Comparison of ENCODE assay signal across 9 cellular contexts in the genomic region with DNA sequence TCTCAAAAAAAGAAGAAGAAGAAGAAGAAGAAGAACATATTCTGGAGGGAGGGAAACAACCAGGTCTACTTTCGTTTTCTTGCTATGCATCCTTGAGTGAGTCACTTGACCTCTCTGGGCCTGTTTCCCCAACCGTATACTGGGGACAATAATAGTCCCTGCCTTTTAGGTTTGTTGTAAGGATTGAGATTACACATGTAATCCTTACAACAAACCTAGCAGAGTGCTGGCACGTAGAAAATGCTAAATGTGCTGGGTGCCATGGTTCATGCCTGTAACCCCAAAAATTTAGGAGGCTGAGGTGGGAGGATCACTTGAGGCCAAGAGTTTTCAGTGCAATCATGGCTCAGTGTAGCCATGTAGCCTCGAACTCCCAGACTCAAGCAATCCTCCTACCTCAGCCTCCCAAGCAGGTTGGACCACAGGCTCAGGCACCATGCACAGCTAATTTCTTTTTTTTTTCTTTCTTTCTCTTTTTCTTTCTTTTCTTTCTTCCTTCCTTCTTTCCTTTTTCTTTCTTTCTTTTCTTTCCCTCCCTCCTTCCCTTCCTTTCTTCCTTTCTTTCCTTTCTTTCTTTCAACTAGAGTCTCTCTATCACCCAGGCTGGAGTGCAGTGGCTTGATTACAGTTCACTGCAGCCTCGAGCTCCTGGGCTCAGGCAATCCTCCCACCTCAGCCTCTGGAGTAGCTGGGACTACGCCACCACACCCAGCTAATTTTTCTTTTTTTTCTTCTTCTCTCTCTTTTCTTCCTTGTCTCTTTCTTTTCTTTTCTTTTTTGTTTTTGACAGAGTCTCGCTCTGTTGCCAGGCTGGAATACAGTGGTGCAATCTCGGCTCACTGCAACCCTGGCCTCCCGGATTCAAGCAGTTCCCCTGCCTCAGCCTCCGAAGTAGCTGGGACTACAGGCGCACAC. TPM values are rescaled to one million over a fixed set of nuclear protein-coding genes. Genes with fewer than 3 reads are reported as not detected.
DNase-seq lines count a peak whose midpoint lies in the region; ATAC-seq and TF ChIP-seq lines count a peak whose summit lies in the region.
"Had no signal": no experiment of that assay in that cellular context is flagged by ENCODE, and none has a peak within 500 bp of the region (broad histone marks: within the 10 kb centered on the region; RNA-seq: fewer than 3 reads in every experiment).

No MANE protein-coding gene starts in this region.

- no peaks in the 10 kb centered on the region for H3K79me1 ChIP-seq in mesendoderm (ENCODE audit: low read length)

- H3K79me2 ChIP-seq in HCT116 (ENCODE audit: insufficient read depth, low read length) = peaks cover 29% of the 10 kb centered on the region
- H3K79me2 ChIP-seq in mesendoderm (ENCODE audit: control insufficient read depth, insufficient read depth, low read length) = peaks cover 18% of the 10 kb centered on the region

- H2AK5ac ChIP-seq in mesendoderm (ENCODE audit: low read length) = no peak overlapping the region

- no peak for TF ChIP-seq RAD21 in HCT116 (IDR thresholded peaks at IDR 0.05; ENCODE audit: low read depth)

- H3K9me2 ChIP-seq in HCT116 (ENCODE audit: insufficient read depth) = no peaks in the 10 kb centered on the region

- H3K36me3 ChIP-seq in CD4-positive, CD25-positive, alpha-beta regulatory T cell (ENCODE audit: control insufficient read depth, insufficient read depth, low read length) = no peaks in the 10 kb centered on the region
- H3K36me3 ChIP-seq in HCT116 (ENCODE audit: control insufficient read depth in 1 of 2, insufficient read depth in 2 of 2, low read length in 2 of 2) (peaks cover 0 to 12% of the 10 kb centered on the region in 2 experiments; a peak in 2 of 4 replicates), mesendoderm (ENCODE audit: control insufficient read depth, insufficient read depth, low read length) (no peaks in the 10 kb centered on the region)

- H3K4me2 ChIP-seq in HCT116 (ENCODE audit: low read length) (peak overlapping the region; percentile 100; the same call in 1 of the 2 replicates), mesendoderm (ENCODE audit: low read length) (no peak overlapping the region)

- no peak overlapping the region for H3K18ac ChIP-seq in mesendoderm (ENCODE audit: low read length)

- BruUV-seq in HCT116 (replicated peaks; lab: Mats Ljungman, UMichigan) = no TSS peak

- ATAC-seq in CD4-positive, CD25-positive, alpha-beta regulatory T cell (ENCODE audit: low read depth in 2 of 2) = peak in 1 of 2 donors; percentile 3
- ATAC-seq in HCT116 (no peak), left lobe of liver (no peak), HG02884 (IDR thresholded peaks at IDR 0.05; ENCODE audit: unreplicated experiment) (no peak), GM18861 (IDR thresholded peaks at IDR 0.05; ENCODE audit: unreplicated experiment) (no peak)

- TF ChIP-seq CTCF in HCT116 (IDR thresholded peaks at IDR 0.05 in 2 of 3, conservative IDR thresholded peaks at IDR 0.05 in 1 of 3; ENCODE audit: borderline replicate concordance in 1 of 3, insufficient read depth in 1 of 3, low read depth in 2 of 3, low read length in 2 of 3) = no peak

- no peak overlapping the region for H4K8ac ChIP-seq in mesendoderm (ENCODE audit: low read depth, low read length)

- intact Hi-C loops in HCT116 (cut with micrococcal nuclease) = no loop called here

- no peak overlapping the region for H2BK5ac ChIP-seq in mesendoderm (ENCODE audit: low read length)

- H2BK120ac ChIP-seq in mesendoderm (ENCODE audit: low read depth, low read length) = no peak overlapping the region

- H3K4me1 ChIP-seq in CD4-positive, CD25-positive, alpha-beta regulatory T cell (ENCODE audit: control insufficient read depth, insufficient read depth, low read length, poor library complexity, severe bottlenecking) = peaks cover 65% of the 10 kb centered on the region
- H3K4me1 ChIP-seq in HCT116 (ENCODE audit: control insufficient read depth in 1 of 2, insufficient read depth in 2 of 2, low read length in 2 of 2) (peaks cover 48 to 78% of the 10 kb centered on the region in 2 experiments), mesendoderm (ENCODE audit: control insufficient read depth, low read depth, low read length) (peaks cover 2% of the 10 kb centered on the region)

- H2AFZ ChIP-seq in HCT116 (ENCODE audit: low read depth, low read length, poor library complexity, severe bottlenecking) = no peak overlapping the region

- no peak overlapping the region for H3K4ac ChIP-seq in mesendoderm (ENCODE audit: low read depth, low read length)

- H3K27me3 ChIP-seq in CD4-positive, CD25-positive, alpha-beta regulatory T cell (ENCODE audit: control insufficient read depth, insufficient read depth, low read length) = no peaks in the 10 kb centered on the region
- no peaks in the 10 kb centered on the region for H3K27me3 ChIP-seq in HCT116 (ENCODE audit: insufficient read depth, low read length)
- H3K27me3 ChIP-seq in mesendoderm (ENCODE audit: insufficient read depth, low read length, poor library complexity) = no peaks in the 10 kb centered on the region

- DNase-seq in CD4-positive, CD25-positive, alpha-beta regulatory T cell = peak in 2 of 3 donors; percentile 36 to 65
- no peak for DNase-seq in HCT116 (ENCODE audit: low read depth, low spot score)
- no peak for DNase-seq in activated naive CD8-positive, alpha-beta T cell treated with anti-CD3 and anti-CD28 coated beads for 36 hours
- no peak for DNase-seq in mesendoderm
- no peak for DNase-seq in left lobe of liver (ENCODE audit: low spot score)
- no peak for DNase-seq in NCI-H1694 (lab: John Stamatoyannopoulos, UW)
- DNase-seq: NCI-H1048 had no signal

- H3K9me3 Mint-ChIP-seq in CD4-positive, CD25-positive, alpha-beta regulatory T cell = peaks cover 0 to 5% (median 1%) of the 10 kb centered on the region in 7 donors
- no peaks in the 10 kb centered on the region for H3K9me3 Mint-ChIP-seq in activated naive CD8-positive, alpha-beta T cell treated with anti-CD3 and anti-CD28 coated beads for 36 hours

- TF ChIP-seq POLR2A in HCT116 (IDR thresholded peaks at IDR 0.05; ENCODE audit: borderline replicate concordance, extremely low read depth, insufficient read depth, insufficient read length) = no peak

- CTCF ChIA-PET in HCT116 (lab: Charles Lee) = interaction anchor here (0.8 to 0.9 kb wide), 2 partner anchors 10 to 106 kb away, joined by 3 read pairs; no protein-coding TSS in a partner anchor

- POLR2A ChIA-PET in HCT116 (lab: Charles Lee) = interaction anchor here (1.2 to 4.6 kb wide), 2 partner anchors 12 to 28 kb away, joined by 3 to 63 read pairs; no protein-coding TSS in a partner anchor

- H3K9me3 ChIP-seq in CD4-positive, CD25-positive, alpha-beta regulatory T cell (ENCODE audit: control insufficient read depth in 2 of 2, low read length in 2 of 2) = no peaks in the 10 kb centered on the region
- H3K9me3 ChIP-seq in HCT116 (ENCODE audit: control insufficient read depth in 1 of 2, insufficient read depth in 1 of 2, low read depth in 1 of 2, low read length in 2 of 2) = no peaks in the 10 kb centered on the region

- H3K27ac Mint-ChIP-seq in CD4-positive, CD25-positive, alpha-beta regulatory T cell = peak overlapping the region; percentile 97 to 99 (median 98)
- H3K27ac Mint-ChIP-seq in activated naive CD8-positive, alpha-beta T cell treated with anti-CD3 and anti-CD28 coated beads for 36 hours = peak overlapping the region; percentile 97

- RAD21 ChIA-PET in HCT116 (lab: Charles Lee; ENCODE audit: low non-redundant PET in 1 of 2, low total read pairs in 2 of 2, uncharacterized antibody in 2 of 2, unreplicated experiment in 2 of 2) = interaction anchor here in 1 of 2 experiments (0.6 kb wide), 1 partner anchor 11 kb away, joined by 4 read pairs; no protein-coding TSS in a partner anchor

- WGBS in mesendoderm (ENCODE audit: extremely low coverage, insufficient coverage, low lambda C conversion rate) = no CpG with 5 or more reads among the region's 11 CpGs

- no peak overlapping the region for H3K23ac ChIP-seq in mesendoderm (ENCODE audit: low read length)

- H3K27me3 Mint-ChIP-seq in CD4-positive, CD25-positive, alpha-beta regulatory T cell = peaks cover 29% of the 10 kb centered on the region
- peaks cover 14% of the 10 kb centered on the region for H3K27me3 Mint-ChIP-seq in activated naive CD8-positive, alpha-beta T cell treated with anti-CD3 and anti-CD28 coated beads for 36 hours

- H3K9ac ChIP-seq in HCT116 (ENCODE audit: low read length) (peak overlapping the region; percentile 96; the same call in 1 of the 2 replicates), mesendoderm (ENCODE audit: low read length) (no peak overlapping the region)

- peak overlapping the region; percentile 11 for H3K56ac ChIP-seq in mesendoderm (ENCODE audit: low read length)

- peak overlapping the region; percentile 4 for H3K4me3 ChIP-seq in CD4-positive, CD25-positive, alpha-beta regulatory T cell (ENCODE audit: low read depth, low read length)
- H3K4me3 ChIP-seq in HCT116 (replicated peaks in 1 of 2; ENCODE audit: low read depth in 1 of 2, low read length in 2 of 2) (no peak overlapping the region), mesendoderm (ENCODE audit: low read length) (no peak overlapping the region)

- H3K36me3 Mint-ChIP-seq in CD4-positive, CD25-positive, alpha-beta regulatory T cell = peaks cover 14% of the 10 kb centered on the region
- H3K36me3 Mint-ChIP-seq in activated naive CD8-positive, alpha-beta T cell treated with anti-CD3 and anti-CD28 coated beads for 36 hours = peaks cover 26% of the 10 kb centered on the region

- H3K4me1 Mint-ChIP-seq in CD4-positive, CD25-positive, alpha-beta regulatory T cell = peaks cover 5 to 59% (median 27%) of the 10 kb centered on the region in 4 donors
- H3K4me1 Mint-ChIP-seq in activated naive CD8-positive, alpha-beta T cell treated with anti-CD3 and anti-CD28 coated beads for 36 hours = peaks cover 47% of the 10 kb centered on the region

- H4K5ac ChIP-seq in mesendoderm (ENCODE audit: low read length) = no peak overlapping the region

- peaks cover 12% of the 10 kb centered on the region; the same call in 1 of the 2 replicates for H4K20me1 ChIP-seq in HCT116 (ENCODE audit: insufficient read depth)

- H2BK15ac ChIP-seq in mesendoderm (replicated peaks; ENCODE audit: low read depth) = no peak overlapping the region

- peak overlapping the region; percentile 91 to 98 (median 94) for H3K4me3 Mint-ChIP-seq in CD4-positive, CD25-positive, alpha-beta regulatory T cell
- H3K4me3 Mint-ChIP-seq in activated naive CD8-positive, alpha-beta T cell treated with anti-CD3 and anti-CD28 coated beads for 36 hours = peak overlapping the region; percentile 84

- peak overlapping the region; percentile 97 for H3K27ac ChIP-seq in CD4-positive, CD25-positive, alpha-beta regulatory T cell (ENCODE audit: insufficient read depth, low read length, poor library complexity, severe bottlenecking)
- H3K27ac ChIP-seq in HCT116 (ENCODE audit: low read depth, low read length) (no peak overlapping the region), mesendoderm (ENCODE audit: low read depth, low read length) (no peak overlapping the region)

RNA-seq across cellular contexts. Expression of a gene that starts 7.0 kb away (rescaled TPM):
- total RNA-seq in CD4-positive, CD25-positive, alpha-beta regulatory T cell = 478 TPM
- 100 to 1,000 TPM; 144 to 234 (median 197) TPM for polyA plus RNA-seq in CD4-positive, CD25-positive, alpha-beta regulatory T cell
- total RNA-seq in HCT116 (2021; ENCODE audit: unreplicated experiment) = 247 TPM
- polyA plus RNA-seq in HCT116 (2012) = 284 and 315 TPM in 2 replicates
- 100 to 1,000 TPM; 128 to 132 TPM for total RNA-seq in activated naive CD8-positive, alpha-beta T cell treated with anti-CD3 and anti-CD28 coated beads for 36 hours
- polyA plus RNA-seq in mesendoderm (2013, experiment 1 of 2) = 75.2 TPM
- polyA plus RNA-seq in mesendoderm (2013, experiment 2 of 2) = 77.2 TPM
- total RNA-seq in left lobe of liver = 26.5 TPM

RNA-seq across cellular contexts. Expression of a gene that starts 7.0 kb away (rescaled TPM):
- 56.5 TPM for total RNA-seq in CD4-positive, CD25-positive, alpha-beta regulatory T cell
- 10 to 100 TPM; 52.4 to 68.2 (median 58.9) TPM for polyA plus RNA-seq in CD4-positive, CD25-positive, alpha-beta regulatory T cell
- total RNA-seq in HCT116 (2021; ENCODE audit: unreplicated experiment) (149 TPM), left lobe of liver (22.7 TPM)
- polyA plus RNA-seq in HCT116 (2012) = 202 and 225 TPM in 2 replicates
- 10 to 100 TPM; 53.3 to 55.0 TPM for total RNA-seq in activated naive CD8-positive, alpha-beta T cell treated with anti-CD3 and anti-CD28 coated beads for 36 hours
- 30.2 TPM for polyA plus RNA-seq in mesendoderm (2013, experiment 1 of 2)
- 29.9 TPM for polyA plus RNA-seq in mesendoderm (2013, experiment 2 of 2)

RNA-seq across cellular contexts. Expression of a gene that starts 39.2 kb away (rescaled TPM):
- 25.4 TPM for total RNA-seq in CD4-positive, CD25-positive, alpha-beta regulatory T cell
- polyA plus RNA-seq in CD4-positive, CD25-positive, alpha-beta regulatory T cell = 1 to 10 TPM in 2 of 4 donors, under 1 TPM in 2; 0.71 to 2.5 (median 1.2) TPM
- total RNA-seq in HCT116 (2021; ENCODE audit: unreplicated experiment) = 181 TPM
- 101 and 119 TPM in 2 replicates for polyA plus RNA-seq in HCT116 (2012)
- 10 to 100 TPM; 81.2 to 83.8 TPM for total RNA-seq in activated naive CD8-positive, alpha-beta T cell treated with anti-CD3 and anti-CD28 coated beads for 36 hours
- 210 TPM for polyA plus RNA-seq in mesendoderm (2013, experiment 1 of 2)
- polyA plus RNA-seq in mesendoderm (2013, experiment 2 of 2) = 205 TPM
- total RNA-seq in left lobe of liver = 26.7 TPM

RNA-seq across cellular contexts. Expression of a gene that starts 40.7 kb away (rescaled TPM):
- total RNA-seq in CD4-positive, CD25-positive, alpha-beta regulatory T cell = 57.6 TPM
- polyA plus RNA-seq in CD4-positive, CD25-positive, alpha-beta regulatory T cell = 10 to 100 TPM; 16.0 to 22.3 (median 19.9) TPM
- total RNA-seq in HCT116 (2021; ENCODE audit: unreplicated experiment) = 84.4 TPM
- polyA plus RNA-seq in HCT116 (2012) = 69.3 and 80.8 TPM in 2 replicates
- 100 to 1,000 TPM; 114 TPM for total RNA-seq in activated naive CD8-positive, alpha-beta T cell treated with anti-CD3 and anti-CD28 coated beads for 36 hours
- polyA plus RNA-seq in mesendoderm (2013, experiment 1 of 2) = 67.9 TPM
- 70.6 TPM for polyA plus RNA-seq in mesendoderm (2013, experiment 2 of 2)
- 15.8 TPM for total RNA-seq in left lobe of liver

RNA-seq across cellular contexts. Expression of a gene that starts 54.6 kb away (rescaled TPM):
- 8.7 TPM for total RNA-seq in CD4-positive, CD25-positive, alpha-beta regulatory T cell
- 10 to 100 TPM in 1 of 4 donors, 1 to 10 TPM in 3; 6.5 to 14.2 (median 7.5) TPM for polyA plus RNA-seq in CD4-positive, CD25-positive, alpha-beta regulatory T cell
- total RNA-seq in HCT116 (2021; ENCODE audit: unreplicated experiment) (2.6 TPM), left lobe of liver (1.5 TPM)
- 1.3 and 1.8 TPM in 2 replicates for polyA plus RNA-seq in HCT116 (2012)
- total RNA-seq in activated naive CD8-positive, alpha-beta T cell treated with anti-CD3 and anti-CD28 coated beads for 36 hours = 1 to 10 TPM; 2.6 to 2.9 TPM
- 0.48 TPM for polyA plus RNA-seq in mesendoderm (2013, experiment 1 of 2)
- polyA plus RNA-seq in mesendoderm (2013, experiment 2 of 2) = 0.62 TPM

Comparison
In these comparisons a context has a peak if more than half of its experiments do, and no peak if none do; other contexts are left out.
1. DNase-seq: peak in CD4-positive, CD25-positive, alpha-beta regulatory T cell (2 of 3); none in HCT116 (single experiment), activated naive CD8-positive, alpha-beta T cell treated with anti-CD3 and anti-CD28 coated beads for 36 hours (single experiment), mesendoderm (single experiment), left lobe of liver (single experiment) and NCI-H1694 (single experiment).